In genomic region chr11:96167787-96168186, GRCh38 we compare ENCODE assay signal across 2 cellular contexts.
TF ChIP-seq lines count a peak whose summit lies in the region.

No MANE protein-coding gene starts in this region.

TF ChIP-seq in A549, 52 proteins besides CTCF, POLR2A, EP300 and RAD21 (continued from another document):
- TF ChIP-seq FOSL2 (IDR thresholded peaks at IDR 0.05) (no peak), FOSL2 (CRISPR knock-in tag; IDR thresholded peaks at IDR 0.05) (no peak), CHD2 (IDR thresholded peaks at IDR 0.05; ENCODE audit: low read length, partially characterized antibody) (no peak), ZC3H11A (IDR thresholded peaks at IDR 0.05) (no peak)

TF ChIP-seq in IMR-90, 13 proteins besides CTCF, POLR2A, EP300 and RAD21 (continued from another document):
- TF ChIP-seq ELK1 (IDR thresholded peaks at IDR 0.05; ENCODE audit: borderline replicate concordance, low read depth, low read length): no peak
- no peak for TF ChIP-seq NFE2L2 (IDR thresholded peaks at IDR 0.05; ENCODE audit: low read depth, low read length)
- no peak for TF ChIP-seq FOS (IDR thresholded peaks at IDR 0.05; ENCODE audit: low read depth, low read length)
- no peak for TF ChIP-seq RCOR1 (IDR thresholded peaks at IDR 0.05; ENCODE audit: insufficient replicate concordance, low read length)
- no peak for TF ChIP-seq SMC3 (IDR thresholded peaks at IDR 0.05; ENCODE audit: low read depth, low read length)
- TF ChIP-seq MAZ (IDR thresholded peaks at IDR 0.05; ENCODE audit: borderline replicate concordance, low read depth, low read length): no peak
- TF ChIP-seq MXI1 (IDR thresholded peaks at IDR 0.05; ENCODE audit: borderline replicate concordance, low read depth, low read length): no peak
- TF ChIP-seq BHLHE40 (IDR thresholded peaks at IDR 0.05; ENCODE audit: low read depth, low read length): no peak
- no peak for TF ChIP-seq USF2 (IDR thresholded peaks at IDR 0.05; ENCODE audit: low read depth, low read length)
- no peak for TF ChIP-seq CEBPB (IDR thresholded peaks at IDR 0.05; ENCODE audit: low read depth, low read length)
- no peak for TF ChIP-seq MAFK (IDR thresholded peaks at IDR 0.05; ENCODE audit: low read depth, low read length)
